9 cellular contexts compared by ENCODE assay signal in the genomic region with DNA sequence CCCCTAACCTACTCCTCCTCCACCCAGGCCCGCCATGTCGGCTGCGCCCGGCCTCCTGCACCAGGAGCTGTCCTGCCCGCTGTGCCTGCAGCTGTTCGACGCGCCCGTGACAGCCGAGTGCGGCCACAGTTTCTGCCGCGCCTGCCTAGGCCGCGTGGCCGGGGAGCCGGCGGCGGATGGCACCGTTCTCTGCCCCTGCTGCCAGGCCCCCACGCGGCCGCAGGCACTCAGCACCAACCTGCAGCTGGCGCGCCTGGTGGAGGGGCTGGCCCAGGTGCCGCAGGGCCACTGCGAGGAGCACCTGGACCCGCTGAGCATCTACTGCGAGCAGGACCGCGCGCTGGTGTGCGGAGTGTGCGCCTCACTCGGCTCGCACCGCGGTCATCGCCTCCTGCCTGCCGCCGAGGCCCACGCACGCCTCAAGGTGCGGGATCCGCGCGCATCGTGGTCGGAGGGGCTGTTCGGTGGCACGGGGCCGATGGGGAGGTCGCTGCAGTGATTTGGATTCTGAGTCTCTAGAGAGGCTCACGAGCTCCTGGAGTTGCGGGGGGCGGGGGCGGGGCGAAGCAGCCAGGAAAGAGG. TPM values are rescaled to one million over a fixed set of nuclear protein-coding genes. Genes with fewer than 3 reads are reported as not detected.
DNase-seq lines count a peak whose midpoint lies in the region; ATAC-seq and TF ChIP-seq lines count a peak whose summit lies in the region.
"Had no signal": no experiment of that assay in that cellular context is flagged by ENCODE, and none has a peak within 500 bp of the region (broad histone marks: within the 10 kb centered on the region; RNA-seq: fewer than 3 reads in every experiment).

No MANE protein-coding gene starts in this region.

- H3K4me3 Mint-ChIP-seq in T-helper 1 cell treated with Interleukin-12 subunit alpha and Interleukin-12 subunit beta and Interleukin-4 antibody, amounts not matched to agents 30 μg/mL and 1 μg/mL, for 36 hours = peak overlapping the region; percentile 35

- H3K4me3 ChIP-seq in breast epithelium (peak overlapping the region; percentile 41 to 71 (median 55)), left lung (peak overlapping the region; percentile 40 to 50), thoracic aorta (peak overlapping the region; percentile 73)

- peaks cover 23% of the 10 kb centered on the region for H3K4me1 Mint-ChIP-seq in T-helper 1 cell treated with Interleukin-12 subunit alpha and Interleukin-12 subunit beta and Interleukin-4 antibody, amounts not matched to agents 30 μg/mL and 1 μg/mL, for 36 hours (ENCODE audit: low read depth)

- no peaks in the 10 kb centered on the region for H3K9me3 ChIP-seq in breast epithelium
- H3K9me3 ChIP-seq in left lung = no peaks in the 10 kb centered on the region
- no peaks in the 10 kb centered on the region for H3K9me3 ChIP-seq in thoracic aorta

- H3K36me3 ChIP-seq in breast epithelium (no peaks in the 10 kb centered on the region), left lung (no peaks in the 10 kb centered on the region), thoracic aorta (no peaks in the 10 kb centered on the region)

- DNase-seq in T-helper 1 cell (no peak), breast epithelium (ENCODE audit: low spot score in 2 of 2) (no peak), left lung (peak in 1 of 2 donors; percentile 82), thoracic aorta (ENCODE audit: low spot score) (no peak), NCI-H2081 (lab: John Stamatoyannopoulos, UW) (no peak), mucosa of gallbladder (ENCODE audit: low spot score) (no peak), midbrain (lab: John Stamatoyannopoulos, UW) (no peak)

- intact Hi-C loops in breast epithelium (cut with DNase I; ENCODE audit: low total_unique reads) (no loop called here), left lung (cut with DNase I) (no loop called here)

- H3K27me3 ChIP-seq in breast epithelium = peaks cover 4 to 25% of the 10 kb centered on the region in 2 donors
- H3K27me3 ChIP-seq in left lung = peaks cover 27 to 71% of the 10 kb centered on the region in 2 donors
- H3K27me3 ChIP-seq in thoracic aorta (replicated peaks; ENCODE audit: insufficient read depth) = no peaks in the 10 kb centered on the region

- ATAC-seq in left lung (peak; percentile 21), thoracic aorta (ENCODE audit: insufficient number of reproducible peaks, low FRiP score, low read depth) (no peak)

- H3K27ac Mint-ChIP-seq in T-helper 1 cell treated with Interleukin-12 subunit alpha and Interleukin-12 subunit beta and Interleukin-4 antibody, amounts not matched to agents 30 μg/mL and 1 μg/mL, for 36 hours = no peak overlapping the region

- TF ChIP-seq POLR2A in breast epithelium (IDR thresholded peaks at IDR 0.05) = no peak

- peaks cover 0 to 7% of the 10 kb centered on the region in 2 donors for H3K4me1 ChIP-seq in breast epithelium
- H3K4me1 ChIP-seq in left lung = peaks cover 19 to 32% of the 10 kb centered on the region in 2 donors
- H3K4me1 ChIP-seq in thoracic aorta (ENCODE audit: control insufficient read depth in 1 of 2, low read depth in 2 of 2) = peaks cover 16 to 27% of the 10 kb centered on the region in 2 donors

- TF ChIP-seq CTCF in breast epithelium (IDR thresholded peaks at IDR 0.05) = no peak
- TF ChIP-seq CTCF in left lung (IDR thresholded peaks at IDR 0.05) = no peak
- TF ChIP-seq CTCF in thoracic aorta (IDR thresholded peaks at IDR 0.05) = no peak

- H3K27ac ChIP-seq in breast epithelium (no peak overlapping the region), left lung (no peak overlapping the region), thoracic aorta (no peak overlapping the region)

- no peaks in the 10 kb centered on the region for H3K36me3 Mint-ChIP-seq in T-helper 1 cell treated with Interleukin-12 subunit alpha and Interleukin-12 subunit beta and Interleukin-4 antibody, amounts not matched to agents 30 μg/mL and 1 μg/mL, for 36 hours (ENCODE audit: low read depth)

- H3K27me3 Mint-ChIP-seq in T-helper 1 cell treated with Interleukin-12 subunit alpha and Interleukin-12 subunit beta and Interleukin-4 antibody, amounts not matched to agents 30 μg/mL and 1 μg/mL, for 36 hours (ENCODE audit: low read depth) = peaks cover 40% of the 10 kb centered on the region

- H3K9me3 Mint-ChIP-seq in T-helper 1 cell treated with Interleukin-12 subunit alpha and Interleukin-12 subunit beta and Interleukin-4 antibody, amounts not matched to agents 30 μg/mL and 1 μg/mL, for 36 hours = no peaks in the 10 kb centered on the region

RNA-seq across cellular contexts. Expression of a gene that starts 0.9 kb away (rescaled TPM):
- total RNA-seq in breast epithelium (under 1 TPM in 2 of 3 donors, not detected in 1; under 0.01 TPM), left lung (under 1 TPM; 0.06 to 0.08 TPM), thoracic aorta (under 1 TPM in 1 of 2 donors, not detected in 1; 0.07 TPM), mucosa of gallbladder (0.06 TPM)

RNA-seq across cellular contexts. Expression of a gene that starts 2.1 kb away (rescaled TPM):
- total RNA-seq in breast epithelium (not detected), left lung (not detected), thoracic aorta (not detected), mucosa of gallbladder (not detected)
- total RNA-seq: HT1080 had no signal

RNA-seq across cellular contexts. Expression of a gene that starts 12.2 kb away (rescaled TPM):
- total RNA-seq in breast epithelium (10 to 100 TPM; 32.9 to 50.2 (median 35.7) TPM), left lung (10 to 100 TPM; 46.4 to 59.8 TPM), thoracic aorta (10 to 100 TPM; 19.2 to 23.0 TPM), mucosa of gallbladder (25.1 TPM)

RNA-seq across cellular contexts. Expression of a gene that starts 34.9 kb away (rescaled TPM):
- total RNA-seq in breast epithelium (10 to 100 TPM; 59.0 to 78.3 (median 73.9) TPM), left lung (100 to 1,000 TPM; 180 to 259 TPM), thoracic aorta (100 to 1,000 TPM in 1 of 2 donors, 10 to 100 TPM in 1; 63.9 to 141 TPM), mucosa of gallbladder (208 TPM)

RNA-seq across cellular contexts. Expression of a gene that starts 45.0 kb away (rescaled TPM):
- total RNA-seq in breast epithelium = 10 to 100 TPM in 1 of 3 donors, 1 to 10 TPM in 2; 5.2 to 23.5 (median 8.0) TPM
- total RNA-seq in left lung = 10 to 100 TPM; 44.5 to 91.3 TPM
- total RNA-seq in thoracic aorta = 10 to 100 TPM; 31.2 to 31.5 TPM
- total RNA-seq in mucosa of gallbladder = 14.9 TPM
